Comparison of ENCODE assay signal across 8 cellular contexts in genomic region chr14:102304611-102305506, GRCh38. TPM values are rescaled to one million over a fixed set of nuclear protein-coding genes. Genes with fewer than 3 reads are reported as not detected.
DNase-seq lines count a peak whose midpoint lies in the region; FAIRE-seq and TF ChIP-seq lines count a peak whose summit lies in the region.

Gene MOK, minus strand, starts transcription at chr14:102305164. Its CDS starts 196 bp downstream, at chr14:102304968.

- no peak within 1 kb of the TSS for H3K27ac ChIP-seq in SJCRH30
- no peak within 1 kb of the TSS for H3K27ac ChIP-seq in neural progenitor cell
- H3K27ac ChIP-seq in stomach smooth muscle (ENCODE audit: low read length) = peak within 1 kb of the TSS; percentile 41

- H3F3A ChIP-seq in neural progenitor cell (ENCODE audit: low read depth) = peaks cover 13% of the 10 kb centered on the region

- FAIRE-seq in G401.6 (lab: Jason Lieb, UNC) (peak; percentile 73), frontal cortex (lab: Jason Lieb, UNC) (no peak)

- peaks cover 2% of the 10 kb centered on the region for H3K27me3 Mint-ChIP-seq in neural progenitor cell (ENCODE audit: insufficient read depth, low read depth)

- H3K27ac Mint-ChIP-seq in neural progenitor cell = peak within 1 kb of the TSS; percentile 97

- no peaks in the 10 kb centered on the region for H3K79me2 ChIP-seq in neural progenitor cell (ENCODE audit: low read depth)

- H3K9me3 Mint-ChIP-seq in neural progenitor cell = no peaks in the 10 kb centered on the region

- H3K9me3 ChIP-seq in SJCRH30 (replicated peaks) (no peaks in the 10 kb centered on the region), neural progenitor cell (ENCODE audit: low read depth) (no peaks in the 10 kb centered on the region), stomach smooth muscle (ENCODE audit: control insufficient read depth in 2 of 2, low read length in 2 of 2) (no peaks in the 10 kb centered on the region)

- H3K4me1 ChIP-seq in SJCRH30 (no peaks in the 10 kb centered on the region), neural progenitor cell (peaks cover 5% of the 10 kb centered on the region), stomach smooth muscle (ENCODE audit: control insufficient read depth, insufficient read depth, low read length) (peaks cover 5% of the 10 kb centered on the region)

- peak within 1 kb of the TSS; percentile 97 for H3K4me3 Mint-ChIP-seq in neural progenitor cell

- H3K9ac ChIP-seq in neural progenitor cell (no peak within 1 kb of the TSS), stomach smooth muscle (ENCODE audit: low read length in 2 of 2) (peak within 1 kb of the TSS; percentile 71 to 72)

- no peaks in the 10 kb centered on the region for H4K20me1 ChIP-seq in neural progenitor cell (ENCODE audit: low read depth)

- peak within 1 kb of the TSS; percentile 79 for H3K4me2 ChIP-seq in neural progenitor cell

- H3K4me3 ChIP-seq in HFF-Myc (replicated peaks; ENCODE audit: low read depth, low read length) (peak within 1 kb of the TSS; percentile 79), SJCRH30 (peak within 1 kb of the TSS; percentile 67), neural progenitor cell (peak within 1 kb of the TSS; percentile 83), stomach smooth muscle (ENCODE audit: low read length in 2 of 2) (peak within 1 kb of the TSS; percentile 95)

- no peaks in the 10 kb centered on the region for H3K27me3 ChIP-seq in SJCRH30
- H3K27me3 ChIP-seq in neural progenitor cell = peaks cover 12% of the 10 kb centered on the region
- H3K27me3 ChIP-seq in stomach smooth muscle (ENCODE audit: control insufficient read depth in 1 of 2, insufficient read depth in 2 of 2, low read length in 2 of 2) = no peaks in the 10 kb centered on the region

- H2AFZ ChIP-seq in neural progenitor cell (replicated peaks) = peak within 1 kb of the TSS; percentile 93

- no peak for TF ChIP-seq CTCF in HFF-Myc (IDR thresholded peaks at IDR 0.05; ENCODE audit: low read depth, low read length, missing control alignments)
- no peak for TF ChIP-seq CTCF in neural progenitor cell (IDR thresholded peaks at IDR 0.05)

- DNase-seq in HFF-Myc (ENCODE audit: extremely low read depth, low read depth) = peak; percentile 94
- DNase-seq in MV-4-11 (lab: John Stamatoyannopoulos, UW) = peak; percentile 94
- DNase-seq in SJCRH30 = peak; percentile 96 to 98
- DNase-seq in activated naive CD4-positive, alpha-beta T cell treated with Interleukin-2 at 50 U/mL for 16 hours = peak; percentile 97
- peak; percentile 91 to 94 for DNase-seq in frontal cortex (ENCODE audit: low spot score in 2 of 2)
- DNase-seq in neural progenitor cell (ENCODE audit: low spot score) = peak; percentile 98

- peaks cover 11% of the 10 kb centered on the region for H3K4me1 Mint-ChIP-seq in neural progenitor cell

- H3K36me3 Mint-ChIP-seq in neural progenitor cell = no peaks in the 10 kb centered on the region

- H3K36me3 ChIP-seq in SJCRH30 (no peaks in the 10 kb centered on the region), neural progenitor cell (no peaks in the 10 kb centered on the region), stomach smooth muscle (ENCODE audit: control insufficient read depth in 2 of 2, insufficient read depth in 2 of 2, low read length in 2 of 2) (no peaks in the 10 kb centered on the region)

RNA-seq across cellular contexts. Expression of gene MOK, which starts in this region (rescaled TPM):
- 5.8 and 5.9 TPM in 2 replicates for total RNA-seq in SJCRH30 (2014; rRNA removed; shearing (Covaris generic))
- total RNA-seq in frontal cortex (26.5 TPM), neural progenitor cell (ENCODE audit: low replicate concordance) (9.3 and 9.9 TPM in 2 replicates)
